Comparison of ENCODE assay signal across 14 cellular contexts in the genomic region with DNA sequence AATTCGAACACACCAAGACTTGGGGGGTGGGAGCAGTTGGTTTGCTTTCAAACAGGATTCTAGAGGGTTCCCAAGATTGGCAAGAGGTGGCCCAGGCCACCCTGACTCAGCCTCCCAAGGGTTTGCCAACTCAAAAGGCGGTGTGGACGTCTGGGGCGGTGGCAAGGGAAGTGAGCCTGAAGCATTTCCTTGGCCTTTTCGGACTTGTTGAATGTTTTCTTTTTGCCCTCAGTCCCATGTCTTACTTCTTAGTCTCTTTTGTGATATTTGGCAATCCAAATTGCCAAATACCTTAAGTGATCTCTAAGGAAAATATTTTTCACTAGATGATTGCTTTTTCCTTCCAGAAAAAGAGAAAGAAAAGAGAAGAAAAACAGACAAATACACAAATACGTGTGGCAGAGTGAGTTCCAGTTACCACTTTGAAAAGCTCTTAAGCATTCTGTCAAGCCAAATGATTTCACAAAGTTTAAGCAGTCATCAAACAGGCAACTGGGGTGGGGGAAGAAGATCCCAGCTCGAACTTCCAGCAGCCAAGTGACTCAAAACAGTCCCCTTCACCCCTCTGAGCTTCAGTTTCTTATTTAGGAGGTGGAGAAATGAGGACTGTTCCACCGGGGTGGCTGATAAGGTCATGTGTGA.
DNase-seq lines count a peak whose midpoint lies in the region; ATAC-seq, FAIRE-seq and TF ChIP-seq lines count a peak whose summit lies in the region.
"Had no signal": no experiment of that assay in that cellular context is flagged by ENCODE, and none has a peak within 500 bp of the region (broad histone marks: within the 10 kb centered on the region; RNA-seq: fewer than 3 reads in every experiment).

No MANE protein-coding gene starts in this region.

- H3K27ac ChIP-seq in left ventricle myocardium inferior (replicated peaks) = peak overlapping the region; percentile 71

- H3K27me3 Mint-ChIP-seq in stimulated activated naive B cell treated with anti-CD40 and anti-IgM and Interleukin-4, amounts not matched to agents 10 μg/mL and 1 μg/mL and 100 μg/mL, for 72 hours = peaks cover 0 to 6% of the 10 kb centered on the region in 2 donors

- no peaks in the 10 kb centered on the region for H3K9me3 ChIP-seq in left ventricle myocardium inferior (replicated peaks)
- H3K9me3 ChIP-seq in skeletal muscle satellite cell (replicated peaks; ENCODE audit: low read length) = no peaks in the 10 kb centered on the region

- no peak overlapping the region for H3K4me3 Mint-ChIP-seq in stimulated activated naive B cell treated with anti-CD40 and anti-IgM and Interleukin-4, amounts not matched to agents 10 μg/mL and 1 μg/mL and 100 μg/mL, for 72 hours
- H3K4me3 Mint-ChIP-seq: B cell had no signal

- no peaks in the 10 kb centered on the region for H3K4me1 Mint-ChIP-seq in stimulated activated naive B cell treated with anti-CD40 and anti-IgM and Interleukin-4, amounts not matched to agents 10 μg/mL and 1 μg/mL and 100 μg/mL, for 72 hours
- H3K4me1 Mint-ChIP-seq: B cell had no signal

- H3K36me3 ChIP-seq in bronchial epithelial cell (ENCODE audit: control insufficient read depth, insufficient read depth, low read length) (no peaks in the 10 kb centered on the region), left ventricle myocardium inferior (no peaks in the 10 kb centered on the region), skeletal muscle satellite cell (ENCODE audit: insufficient read depth, low read length) (no peaks in the 10 kb centered on the region)

- H3K4me3 ChIP-seq in bronchial epithelial cell (ENCODE audit: low read depth, low read length) = no peak overlapping the region
- H3K4me3 ChIP-seq in left ventricle myocardium inferior = no peak overlapping the region
- no peak overlapping the region for H3K4me3 ChIP-seq in skeletal muscle satellite cell (ENCODE audit: low read length)

- ATAC-seq in stimulated activated naive B cell treated with anti-CD40 and anti-IgM and Interleukin-4, amounts not matched to agents 10 μg/mL and 1 μg/mL and 100 μg/mL, for 72 hours (replicated peaks) = no peak

- H3K27me3 ChIP-seq in bronchial epithelial cell (ENCODE audit: control insufficient read depth, insufficient read depth, low read length) (no peaks in the 10 kb centered on the region), left ventricle myocardium inferior (ENCODE audit: low read depth) (no peaks in the 10 kb centered on the region), skeletal muscle satellite cell (ENCODE audit: control insufficient read depth, insufficient read depth, low read length) (no peaks in the 10 kb centered on the region)

- no peak for FAIRE-seq in bronchial epithelial cell (lab: Jason Lieb, UNC)

- H3K9me3 Mint-ChIP-seq in stimulated activated naive B cell treated with anti-CD40 and anti-IgM and Interleukin-4, amounts not matched to agents 10 μg/mL and 1 μg/mL and 100 μg/mL, for 72 hours = peaks cover 0 to 3% of the 10 kb centered on the region in 2 donors
- H3K9me3 Mint-ChIP-seq: activated T-helper 2 cell treated with anti-CD3 and anti-CD28 coated beads, Interferon-gamma antibody, Interleukin-2, Interleukin-4, amounts not matched to agents 10 μg/mL and 5 μg/mL and 100 μg/mL, durations not matched to agents 14 hours and 24 hours and 36 hours had no signal

- H3K36me3 Mint-ChIP-seq in stimulated activated naive B cell treated with anti-CD40 and anti-IgM and Interleukin-4, amounts not matched to agents 10 μg/mL and 1 μg/mL and 100 μg/mL, for 72 hours = no peaks in the 10 kb centered on the region

- H3K27ac Mint-ChIP-seq in stimulated activated naive B cell treated with anti-CD40 and anti-IgM and Interleukin-4, amounts not matched to agents 10 μg/mL and 1 μg/mL and 100 μg/mL, for 72 hours = no peak overlapping the region
- H3K27ac Mint-ChIP-seq: activated T-helper 2 cell treated with anti-CD3 and anti-CD28 coated beads, Interferon-gamma antibody, Interleukin-2, Interleukin-4, amounts not matched to agents 10 μg/mL and 5 μg/mL and 100 μg/mL, durations not matched to agents 14 hours and 24 hours and 36 hours; B cell had no signal

- H3K9ac ChIP-seq in skeletal muscle satellite cell (ENCODE audit: low read depth, low read length) = peak overlapping the region; percentile 79

- DNase-seq in Daoy (ENCODE audit: low read depth) (peak; percentile 30), bronchial epithelial cell (ENCODE audit: low read depth) (peak; percentile 35), left ventricle myocardium inferior (no peak), DMS 273 treated with DMSO at 0.1 percent for 48 hours (lab: John Stamatoyannopoulos, UW) (no peak), GM19240 (ENCODE audit: insufficient read length, low spot score) (no peak)
- no peak for DNase-seq in stimulated activated naive B cell treated with anti-CD40 and anti-IgM and Interleukin-4, amounts not matched to agents 10 μg/mL and 1 μg/mL and 100 μg/mL, for 72 hours
- no peak for DNase-seq in stimulated activated CD4-positive, alpha-beta T cell treated with anti-CD3 and anti-CD28 coated beads, Interleukin-2, amount 100 ng/mL, for 48 hours
- DNase-seq: activated CD4-positive, alpha-beta T cell treated with anti-CD3 and anti-CD28 coated beads, Interleukin-2, amount 50 U/mL, for 1 hour; KG1; NCI-H1694 treated with DMSO at 0.1 percent for 48 hours; T-helper 1 cell had no signal

- peak overlapping the region; percentile 62 for H3K4me2 ChIP-seq in skeletal muscle satellite cell (ENCODE audit: low read length)

- TF ChIP-seq CTCF in bronchial epithelial cell (IDR thresholded peaks at IDR 0.05; ENCODE audit: insufficient read depth, low read length, severe bottlenecking) = no peak
- TF ChIP-seq CTCF in left ventricle myocardium inferior (IDR thresholded peaks at IDR 0.05; ENCODE audit: borderline replicate concordance) = no peak

- H3K4me1 ChIP-seq in left ventricle myocardium inferior (peaks cover 27% of the 10 kb centered on the region), skeletal muscle satellite cell (ENCODE audit: control insufficient read depth, insufficient read depth, low read length) (peaks cover 45% of the 10 kb centered on the region)

- intact Hi-C loops in left ventricle myocardium inferior (cut with micrococcal nuclease) = no loop called here

Comparison
In these comparisons a context has a peak if more than half of its experiments do, and no peak if none do; other contexts are left out.
1. DNase-seq: peak in Daoy (single experiment) and bronchial epithelial cell (single experiment); none in left ventricle myocardium inferior (single experiment), stimulated activated naive B cell treated with anti-CD40 and anti-IgM and Interleukin-4, amounts not matched to agents 10 μg/mL and 1 μg/mL and 100 μg/mL, for 72 hours (single experiment), stimulated activated CD4-positive, alpha-beta T cell treated with anti-CD3 and anti-CD28 coated beads, Interleukin-2, amount 100 ng/mL, for 48 hours (0 of 2), DMS 273 treated with DMSO at 0.1 percent for 48 hours (single experiment) and GM19240 (single experiment).